1 cellular context compared by ENCODE assay signal in genomic region chr20:47250360-47250759, GRCh38.
TF ChIP-seq lines count a peak whose summit lies in the region.

No MANE protein-coding gene starts in this region.

TF ChIP-seq in HepG2, 621 proteins besides CTCF, POLR2A, EP300 and RAD21 (continued from another document and continues in another):
- TF ChIP-seq NCOR1 (IDR thresholded peaks at IDR 0.05; ENCODE audit: borderline replicate concordance, low read length): no peak
- TF ChIP-seq TERF1 (CRISPR knock-in tag; IDR thresholded peaks at IDR 0.05): no peak
- TF ChIP-seq DMAP1 (CRISPR knock-in tag; IDR thresholded peaks at IDR 0.05): no peak
- no peak for TF ChIP-seq POLR2G (IDR thresholded peaks at IDR 0.05; ENCODE audit: low read depth, low read length)
- no peak for TF ChIP-seq KLF6 (CRISPR knock-in tag; IDR thresholded peaks at IDR 0.05)
- no peak for TF ChIP-seq ZNF891 (CRISPR knock-in tag; IDR thresholded peaks at IDR 0.05)
- no peak for TF ChIP-seq ZNF225 (CRISPR knock-in tag; IDR thresholded peaks at IDR 0.05)
- TF ChIP-seq TEF (CRISPR knock-in tag; IDR thresholded peaks at IDR 0.05): no peak
- no peak for TF ChIP-seq IKZF4 (CRISPR knock-in tag; IDR thresholded peaks at IDR 0.05; ENCODE audit: borderline replicate concordance, low read depth, not compliant biosample characterization)
- no peak for TF ChIP-seq MTA3 (CRISPR knock-in tag; IDR thresholded peaks at IDR 0.05)
- TF ChIP-seq ZNF687 (CRISPR knock-in tag; IDR thresholded peaks at IDR 0.05): peak; percentile 63
- no peak for TF ChIP-seq ZNF281 (CRISPR knock-in tag; IDR thresholded peaks at IDR 0.05; ENCODE audit: borderline replicate concordance)
- no peak for TF ChIP-seq AHR (CRISPR knock-in tag; IDR thresholded peaks at IDR 0.05)
- TF ChIP-seq GTF2F1 (IDR thresholded peaks at IDR 0.05; ENCODE audit: low read length): no peak
- 0 out of 2 replicates have a peak, but pooled peaks have one; percentile 19 for TF ChIP-seq ARID4A (CRISPR knock-in tag; IDR thresholded peaks at IDR 0.05; ENCODE audit: borderline replicate concordance)
- TF ChIP-seq ZNF782 (CRISPR knock-in tag; IDR thresholded peaks at IDR 0.05; ENCODE audit: borderline replicate concordance): no peak
- no peak for TF ChIP-seq NAIF1 (CRISPR knock-in tag; IDR thresholded peaks at IDR 0.05; ENCODE audit: borderline replicate concordance)
- TF ChIP-seq ZUFSP (CRISPR knock-in tag; IDR thresholded peaks at IDR 0.05; ENCODE audit: borderline replicate concordance): no peak
- TF ChIP-seq MAF1 (CRISPR knock-in tag; IDR thresholded peaks at IDR 0.05; ENCODE audit: borderline replicate concordance): no peak
- TF ChIP-seq HIC2 (CRISPR knock-in tag; IDR thresholded peaks at IDR 0.05; ENCODE audit: low read depth): no peak
- no peak for TF ChIP-seq NR3C1 (CRISPR knock-in tag; IDR thresholded peaks at IDR 0.05)
- TF ChIP-seq HIVEP1 (CRISPR knock-in tag; IDR thresholded peaks at IDR 0.05): no peak
- no peak for TF ChIP-seq SOX13 (IDR thresholded peaks at IDR 0.05)
- TF ChIP-seq SOX13 (CRISPR knock-in tag; conservative IDR thresholded peaks at IDR 0.05 in 1 of 2, IDR thresholded peaks at IDR 0.05 in 1 of 2): no peak
- no peak for TF ChIP-seq ZBTB38 (CRISPR knock-in tag; IDR thresholded peaks at IDR 0.05)
- TF ChIP-seq ETS1 (CRISPR knock-in tag; IDR thresholded peaks at IDR 0.05): no peak
- 0 out of 2 replicates have a peak, but pooled peaks have one; percentile 15 for TF ChIP-seq ZNF292 (CRISPR knock-in tag; IDR thresholded peaks at IDR 0.05; ENCODE audit: borderline replicate concordance, low read depth)
- no peak for TF ChIP-seq XRCC5 (optimal IDR thresholded peaks at IDR 0.05; ENCODE audit: low read length)
- peak; percentile 35 for TF ChIP-seq ASH2L (IDR thresholded peaks at IDR 0.05; ENCODE audit: insufficient read length, low read depth, low read length)
- no peak for TF ChIP-seq SCMH1 (CRISPR knock-in tag; IDR thresholded peaks at IDR 0.05; ENCODE audit: borderline replicate concordance)
- no peak for TF ChIP-seq BATF2 (CRISPR knock-in tag; IDR thresholded peaks at IDR 0.05)
- TF ChIP-seq ZNF678 (CRISPR knock-in tag; IDR thresholded peaks at IDR 0.05): no peak
- TF ChIP-seq ZNF710 (CRISPR knock-in tag; IDR thresholded peaks at IDR 0.05; ENCODE audit: borderline replicate concordance): peak; percentile 47; the same call in 1 of the 2 replicates
- TF ChIP-seq ZSCAN21 (CRISPR knock-in tag; IDR thresholded peaks at IDR 0.05; ENCODE audit: borderline replicate concordance): peak; percentile 32; the same call in 1 of the 2 replicates
- TF ChIP-seq HNF4G (IDR thresholded peaks at IDR 0.05; ENCODE audit: borderline replicate concordance, low read depth, low read length): no peak
- TF ChIP-seq HNF4G (CRISPR knock-in tag; IDR thresholded peaks at IDR 0.05; ENCODE audit: borderline replicate concordance, low read depth): no peak
- no peak for TF ChIP-seq FIP1L1 (IDR thresholded peaks at IDR 0.05; ENCODE audit: borderline replicate concordance, insufficient read depth, low read depth, low read length)
- peak; percentile 5; the same call in 1 of the 2 replicates for TF ChIP-seq SPEN (CRISPR knock-in tag; IDR thresholded peaks at IDR 0.05; ENCODE audit: low read depth)
